ENCODE assay signal across 1 cellular context in genomic region chr19:7914598-7915045, GRCh38.
TF ChIP-seq lines count a peak whose summit lies in the region.

Gene TGFBR3L, plus strand, starts transcription at chr19:7914830.

TF ChIP-seq in HepG2, 621 proteins besides CTCF, POLR2A, EP300 and RAD21 (continued from another document):
- TF ChIP-seq ZNF550 (CRISPR knock-in tag; IDR thresholded peaks at IDR 0.05; ENCODE audit: borderline replicate concordance) (no peak), AGO2 (optimal IDR thresholded peaks at IDR 0.05; ENCODE audit: low read depth, low read length) (peak; percentile 84), ZBTB20 (CRISPR knock-in tag; IDR thresholded peaks at IDR 0.05; ENCODE audit: borderline replicate concordance, low read depth) (no peak), HNRNPL (IDR thresholded peaks at IDR 0.05; ENCODE audit: low read depth, low read length) (0 out of 2 replicates have a peak, but pooled peaks have one; percentile 58), KDM2A (CRISPR knock-in tag; IDR thresholded peaks at IDR 0.05; ENCODE audit: borderline replicate concordance, low read depth) (peak; percentile 33; the same call in 1 of the 2 replicates), RBM22 (optimal IDR thresholded peaks at IDR 0.05; ENCODE audit: low read length) (peak; percentile 39), AGO1 (IDR thresholded peaks at IDR 0.05; ENCODE audit: low read depth, low read length, poor library complexity, severe bottlenecking) (peak; percentile 92), THAP7 (CRISPR knock-in tag; IDR thresholded peaks at IDR 0.05) (no peak), RBFOX2 (IDR thresholded peaks at IDR 0.05; ENCODE audit: low read depth, low read length) (0 out of 2 replicates have a peak, but pooled peaks have one; percentile 27), POLR2G (IDR thresholded peaks at IDR 0.05; ENCODE audit: low read depth, low read length) (peak; percentile 66)
